ENCODE assay signal across 1 cellular context in genomic region chr2:237923507-237924163, GRCh38.
A peak's percentile ranks its signal among the peaks of the same experiment; 100 is the strongest.
TF ChIP-seq lines count a peak whose summit lies in the region.

No MANE protein-coding gene starts in this region.

TF ChIP-seq in K562, 482 proteins besides CTCF, POLR2A, EP300 and RAD21 (continued from another document and continues in another):
- TF ChIP-seq MGA (IDR thresholded peaks at IDR 0.05): peak; percentile 80
- peak; percentile 47 for TF ChIP-seq CCNT2 (IDR thresholded peaks at IDR 0.05; ENCODE audit: borderline replicate concordance, extremely low read depth, insufficient read length, low read depth, low read length)
- peak; percentile 92 for TF ChIP-seq MYC (IDR thresholded peaks at IDR 0.05; ENCODE audit: low read depth, low read length)
- no peak for TF ChIP-seq MYC (CRISPR knock-in tag; IDR thresholded peaks at IDR 0.05; ENCODE audit: borderline replicate concordance, low read depth)
- TF ChIP-seq HCFC1 (IDR thresholded peaks at IDR 0.05; ENCODE audit: low read depth, low read length): no peak
- TF ChIP-seq E2F4 (CRISPR knock-in tag; IDR thresholded peaks at IDR 0.05; ENCODE audit: low read depth): no peak
- no peak for TF ChIP-seq ZNF311 (CRISPR knock-in tag; IDR thresholded peaks at IDR 0.05)
- no peak for TF ChIP-seq ZFP91 (CRISPR knock-in tag; IDR thresholded peaks at IDR 0.05)
- TF ChIP-seq ZNF174 (CRISPR knock-in tag; IDR thresholded peaks at IDR 0.05): no peak
- TF ChIP-seq ZNF121 (CRISPR knock-in tag; conservative IDR thresholded peaks at IDR 0.05): no peak
- no peak for TF ChIP-seq GTF2A2 (tag; IDR thresholded peaks at IDR 0.05)
- TF ChIP-seq CREB5 (CRISPR knock-in tag; IDR thresholded peaks at IDR 0.05): no peak
- TF ChIP-seq ZKSCAN8 (CRISPR knock-in tag; IDR thresholded peaks at IDR 0.05): no peak
- 0 out of 2 replicates have a peak, but pooled peaks have one; percentile 23 for TF ChIP-seq MTA1 (IDR thresholded peaks at IDR 0.05; ENCODE audit: borderline replicate concordance)
- no peak for TF ChIP-seq MBD2 (IDR thresholded peaks at IDR 0.05; ENCODE audit: borderline replicate concordance, low read depth)
- TF ChIP-seq ZNF347 (CRISPR knock-in tag; IDR thresholded peaks at IDR 0.05; ENCODE audit: low read depth): no peak
- TF ChIP-seq NFRKB (IDR thresholded peaks at IDR 0.05; ENCODE audit: low read depth): no peak
- no peak for TF ChIP-seq PPARD (CRISPR knock-in tag; IDR thresholded peaks at IDR 0.05)
- TF ChIP-seq PRDM10 (IDR thresholded peaks at IDR 0.05; ENCODE audit: partially characterized antibody): peak; percentile 20
- TF ChIP-seq PKNOX1 (IDR thresholded peaks at IDR 0.05): no peak
- TF ChIP-seq ARNT (IDR thresholded peaks at IDR 0.05): peak in 1 of 2 experiments; percentile 22; a peak in 1 of 4 replicates
- TF ChIP-seq ZBTB33 (CRISPR knock-in tag; IDR thresholded peaks at IDR 0.05): 0 out of 2 replicates have a peak, but pooled peaks have one; percentile 30
- TF ChIP-seq CBFB (CRISPR knock-in tag; IDR thresholded peaks at IDR 0.05): no peak
- no peak for TF ChIP-seq CHD1 (IDR thresholded peaks at IDR 0.05; ENCODE audit: low read length)
- TF ChIP-seq BHLHE40 (IDR thresholded peaks at IDR 0.05; ENCODE audit: low read length): peak; percentile 67; the same call in 1 of the 2 replicates
- peak; percentile 90 for TF ChIP-seq SMAD4 (CRISPR knock-in tag; conservative IDR thresholded peaks at IDR 0.05)
- no peak for TF ChIP-seq SRF (CRISPR knock-in tag; IDR thresholded peaks at IDR 0.05)
- TF ChIP-seq E2F1 (CRISPR knock-in tag; IDR thresholded peaks at IDR 0.05): no peak
- peak; percentile 28; the same call in 1 of the 2 replicates for TF ChIP-seq ZFX (CRISPR knock-in tag; IDR thresholded peaks at IDR 0.05)
- TF ChIP-seq ETV1 (tag; conservative IDR thresholded peaks at IDR 0.05; ENCODE audit: low read depth): no peak
- no peak for TF ChIP-seq EGR1 (conservative IDR thresholded peaks at IDR 0.05)
- TF ChIP-seq XRCC5 (IDR thresholded peaks at IDR 0.05; ENCODE audit: low read depth, low read length): 0 out of 2 replicates have a peak, but pooled peaks have one; percentile 54
